In the genomic region with DNA sequence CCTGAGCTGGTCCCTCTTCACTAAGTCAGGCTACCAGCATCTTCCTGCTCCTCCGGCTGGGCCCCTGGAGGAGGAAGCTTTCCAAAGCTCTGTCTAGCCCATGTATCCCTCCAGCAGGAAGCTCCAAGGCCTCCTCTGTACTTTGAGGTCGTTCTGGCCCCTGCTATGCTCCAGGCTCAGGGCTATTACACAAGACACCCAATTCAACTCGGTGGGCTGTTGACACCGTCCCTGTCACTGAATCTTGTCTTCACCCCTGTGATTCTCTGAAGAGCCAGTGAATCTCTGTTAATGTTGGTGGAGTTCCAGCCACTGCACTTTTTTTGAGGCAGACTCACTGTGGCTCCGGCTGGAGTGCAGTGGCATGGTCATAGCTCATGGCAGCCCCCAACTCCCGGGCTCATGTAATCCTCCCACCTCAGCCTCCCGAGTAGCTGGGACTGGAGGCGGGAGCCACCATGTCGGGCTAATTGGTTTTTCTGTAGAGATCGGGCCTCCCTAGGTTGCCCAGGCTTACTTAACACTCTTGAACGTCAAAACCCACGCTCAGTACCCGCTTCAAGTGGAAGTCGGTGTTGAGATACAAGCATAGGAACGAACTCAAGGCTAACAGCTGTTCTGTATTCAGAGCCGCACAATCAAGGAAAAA, we compare ENCODE assay signal across 8 cellular contexts. TPM values are rescaled to one million over a fixed set of nuclear protein-coding genes. Genes with fewer than 3 reads are reported as not detected.
A peak's percentile ranks its signal among the peaks of the same experiment; 100 is the strongest.
DNase-seq lines count a peak whose midpoint lies in the region; ATAC-seq and TF ChIP-seq lines count a peak whose summit lies in the region.

No MANE protein-coding gene starts in this region.

- ATAC-seq in effector memory CD8-positive, alpha-beta T cell (replicated peaks), result peak; percentile 2

- H3K36me3 Mint-ChIP-seq in effector memory CD8-positive, alpha-beta T cell (ENCODE audit: insufficient read depth), result peaks cover 37% of the 10 kb centered on the region

- peak overlapping the region; percentile 77 to 92 for H3K27ac Mint-ChIP-seq in effector memory CD8-positive, alpha-beta T cell

- H3K27me3 Mint-ChIP-seq in effector memory CD8-positive, alpha-beta T cell, result no peaks in the 10 kb centered on the region

- H3K27me3 ChIP-seq in osteoblast (ENCODE audit: insufficient read depth, low read length), result no peaks in the 10 kb centered on the region

- H3K4me3 ChIP-seq in osteoblast (ENCODE audit: insufficient read depth, low read length), result peak overlapping the region; percentile 91

- H3K4me2 ChIP-seq in osteoblast (ENCODE audit: insufficient read depth, low read length), result peak overlapping the region; percentile 98

- in situ Hi-C loops in GM13976 (cut with MboI; ENCODE audit: low sequenced_read_pairs, unreplicated experiment), result no loop called here

- DNase-seq in GM13976 (ENCODE audit: low spot score), result peak; percentile 14
- peak; percentile 52 for DNase-seq in MV-4-11 (lab: John Stamatoyannopoulos, UW)
- no peak for DNase-seq in effector memory CD8-positive, alpha-beta T cell
- DNase-seq in osteoblast (ENCODE audit: insufficient read length, low spot score, missing footprints), result peak; percentile 75
- no peak for DNase-seq in stimulated activated CD4-positive, alpha-beta T cell treated with anti-CD3 and anti-CD28 coated beads, Interleukin-12 subunit alpha, Interleukin-12 subunit beta, amount 100 ng/mL, for 4 hours
- DNase-seq in NCI-H446 (lab: John Stamatoyannopoulos, UW), result no peak
- no peak for DNase-seq in COR-L47 (lab: John Stamatoyannopoulos, UW)
- DNase-seq in NCI-H187 (lab: John Stamatoyannopoulos, UW), result no peak

- peaks cover 3% of the 10 kb centered on the region for H3K36me3 ChIP-seq in osteoblast (ENCODE audit: insufficient read depth, low read length)

- H3K4me3 Mint-ChIP-seq in effector memory CD8-positive, alpha-beta T cell, result peak overlapping the region; percentile 82 to 84

- peak overlapping the region; percentile 50 for H3K27ac ChIP-seq in osteoblast (ENCODE audit: low read depth, low read length)

- peak overlapping the region; percentile 92 for H2AFZ ChIP-seq in osteoblast (ENCODE audit: low read length)

- H4K20me1 ChIP-seq in osteoblast (ENCODE audit: insufficient read depth, low read length), result peaks cover 3% of the 10 kb centered on the region

- peaks cover 13 to 24% of the 10 kb centered on the region in 2 donors for H3K4me1 Mint-ChIP-seq in effector memory CD8-positive, alpha-beta T cell (ENCODE audit: low read depth in 2 of 2)

- H3K9me3 ChIP-seq in osteoblast (ENCODE audit: low read depth, low read length), result no peaks in the 10 kb centered on the region

- TF ChIP-seq CTCF in GM13976 (IDR thresholded peaks at IDR 0.05; ENCODE audit: borderline replicate concordance, control extremely low read depth, extremely low read depth, insufficient read depth, missing control alignments) (no peak), osteoblast (IDR thresholded peaks at IDR 0.05; ENCODE audit: extremely low read depth, low read depth, low read length) (no peak)

- no peaks in the 10 kb centered on the region for H3K79me2 ChIP-seq in osteoblast (ENCODE audit: insufficient read depth, low read length)

- peaks cover 16% of the 10 kb centered on the region for H3K4me1 ChIP-seq in osteoblast (ENCODE audit: insufficient read depth, low read length)

- no peaks in the 10 kb centered on the region for H3K9me3 Mint-ChIP-seq in effector memory CD8-positive, alpha-beta T cell

RNA-seq across cellular contexts. Expression of gene REX1BD, which starts 0.5 kb away (rescaled TPM):
- total RNA-seq in osteoblast, result 27.7 and 29.7 TPM in 2 replicates

RNA-seq across cellular contexts. Expression of gene UBA52, which starts 16.4 kb away (rescaled TPM):
- 554 and 556 TPM in 2 replicates for total RNA-seq in osteoblast

RNA-seq across cellular contexts. Expression of gene CRLF1, which starts 18.5 kb away (rescaled TPM):
- total RNA-seq in osteoblast, result 6.9 and 15.9 TPM in 2 replicates

RNA-seq across cellular contexts. Expression of gene TMEM59L, which starts 24.6 kb away (rescaled TPM):
- 0.36 and 2.1 TPM in 2 replicates for total RNA-seq in osteoblast

RNA-seq across cellular contexts. Expression of gene KXD1, which starts 30.4 kb away (rescaled TPM):
- total RNA-seq in osteoblast, result 92.8 and 104 TPM in 2 replicates

Comparison
In these comparisons a context has a peak if more than half of its experiments do, and no peak if none do; other contexts are left out.
1. DNase-seq: peak in GM13976 (single experiment), MV-4-11 (single experiment) and osteoblast (single experiment); none in effector memory CD8-positive, alpha-beta T cell (0 of 3), stimulated activated CD4-positive, alpha-beta T cell treated with anti-CD3 and anti-CD28 coated beads, Interleukin-12 subunit alpha, Interleukin-12 subunit beta, amount 100 ng/mL, for 4 hours (single experiment), NCI-H446 (0 of 2), COR-L47 (single experiment) and NCI-H187 (0 of 2).